In the genomic region with DNA sequence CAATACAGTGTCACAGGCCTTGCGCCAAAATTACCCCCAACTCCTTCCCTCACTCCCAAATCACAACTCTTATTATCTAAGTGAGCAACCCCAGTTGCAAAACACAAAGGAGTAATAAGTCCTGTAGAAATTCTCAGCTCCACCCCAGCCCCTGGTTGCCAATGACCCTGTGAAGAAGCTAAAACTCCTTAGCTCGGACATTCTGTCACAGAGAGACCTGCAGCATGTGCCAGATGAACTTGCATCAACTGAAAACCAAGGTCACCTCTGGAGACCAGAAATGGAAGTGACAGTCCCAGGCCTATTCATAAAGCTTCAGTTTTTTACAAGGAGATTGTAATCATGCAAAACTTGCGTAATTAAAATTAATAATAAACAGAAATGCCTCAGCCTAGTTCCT, we compare ENCODE assay signal across 18 cellular contexts. TPM values are rescaled to one million over a fixed set of nuclear protein-coding genes. Genes with fewer than 3 reads are reported as not detected.
"Had no signal": no experiment of that assay in that cellular context is flagged by ENCODE, and none has a peak within 500 bp of the region (broad histone marks: within the 10 kb centered on the region; RNA-seq: fewer than 3 reads in every experiment).

No MANE protein-coding gene starts in this region.

- H3K27ac Mint-ChIP-seq: stimulated activated naive CD8-positive, alpha-beta T cell treated with anti-CD3 and anti-CD28 coated beads, Interleukin-15, Interleukin-2, amounts not matched to agents 100 ng/mL and 50 ng/mL, for 24 hours; T-helper 1 cell treated with Interleukin-12 subunit alpha and Interleukin-12 subunit beta and Interleukin-4 antibody, amounts not matched to agents 30 μg/mL and 1 μg/mL, for 36 hours had no signal

- H3K9me3 ChIP-seq: body of pancreas, sigmoid colon had no signal

- H3K27me3 Mint-ChIP-seq: stimulated activated naive CD8-positive, alpha-beta T cell treated with anti-CD3 and anti-CD28 coated beads, Interleukin-15, Interleukin-2, amounts not matched to agents 100 ng/mL and 50 ng/mL, for 24 hours had no signal

- H3K4me3 ChIP-seq: body of pancreas, dorsolateral prefrontal cortex, sigmoid colon had no signal

- FAIRE-seq: endometrium, islet of Langerhans had no signal

- H3K27ac ChIP-seq: body of pancreas had no signal

- DNase-seq: activated CD4-positive, alpha-beta T cell treated with anti-CD3 and anti-CD28 coated beads, Interleukin-2, amount 50 U/mL, for 1 hour; activated naive CD4-positive, alpha-beta T cell treated with anti-CD3 and anti-CD28 coated beads, Interleukin-2, amount 50 U/mL, for 16 hours; amniotic stem cell; body of pancreas; cerebellar nuclear complex; dorsolateral prefrontal cortex; posterior cingulate gyrus; sigmoid colon; stimulated activated CD4-positive, alpha-beta T cell treated with anti-CD3 and anti-CD28 coated beads, Interleukin-12 subunit alpha, Interleukin-12 subunit beta, amount 100 ng/mL, for 4 hours had no signal

- H3K4me1 ChIP-seq: body of pancreas had no signal

- H3K9me3 Mint-ChIP-seq: stimulated activated naive CD8-positive, alpha-beta T cell treated with anti-CD3 and anti-CD28 coated beads, Interleukin-15, Interleukin-2, amounts not matched to agents 100 ng/mL and 50 ng/mL, for 24 hours; T-helper 1 cell treated with Interleukin-12 subunit alpha and Interleukin-12 subunit beta and Interleukin-4 antibody, amounts not matched to agents 30 μg/mL and 1 μg/mL, for 36 hours had no signal

- ATAC-seq: body of pancreas, esophagus mucosa, SK-N-SH treated with all-trans-retinoic acid at 6 μM for 48 hours had no signal

- H3K27me3 ChIP-seq: body of pancreas, dorsolateral prefrontal cortex, sigmoid colon had no signal

- H3K4me3 Mint-ChIP-seq: stimulated activated naive CD8-positive, alpha-beta T cell treated with anti-CD3 and anti-CD28 coated beads, Interleukin-15, Interleukin-2, amounts not matched to agents 100 ng/mL and 50 ng/mL, for 24 hours; T-helper 1 cell treated with Interleukin-12 subunit alpha and Interleukin-12 subunit beta and Interleukin-4 antibody, amounts not matched to agents 30 μg/mL and 1 μg/mL, for 36 hours had no signal

RNA-seq across cellular contexts. Expression of a gene that starts 55.2 kb away (rescaled TPM):
- total RNA-seq: activated CD8-positive, alpha-beta memory T cell treated with anti-CD3 and anti-CD28 coated beads for 36 hours; fibroblast of villous mesenchyme; temporal lobe had no signal
